ENCODE assay signal across 11 cellular contexts in genomic region chr5:147554285-147554817, GRCh38. TPM values are rescaled to one million over a fixed set of nuclear protein-coding genes. Genes with fewer than 3 reads are reported as not detected.
DNase-seq lines count a peak whose midpoint lies in the region; ATAC-seq and TF ChIP-seq lines count a peak whose summit lies in the region.
"Had no signal": no experiment of that assay in that cellular context is flagged by ENCODE, and none has a peak within 500 bp of the region (broad histone marks: within the 10 kb centered on the region; RNA-seq: fewer than 3 reads in every experiment).

No MANE protein-coding gene starts in this region.

- no peaks in the 10 kb centered on the region for H3K27me3 ChIP-seq in rectal smooth muscle tissue (ENCODE audit: control insufficient read depth, insufficient read depth, low read length)

- peak overlapping the region; percentile 88 for H3K27ac ChIP-seq in rectal smooth muscle tissue (ENCODE audit: low read depth, low read length)

- no peaks in the 10 kb centered on the region for H3K27me3 Mint-ChIP-seq in WTC11 (ENCODE audit: low read depth)
- H3K27me3 Mint-ChIP-seq: activated CD8-positive, alpha-beta memory T cell treated with anti-CD3 and anti-CD28 coated beads, Interleukin-2, amount 10 ng/mL, durations not matched to agents 7 days and 5 days had no signal

- H3K27ac Mint-ChIP-seq in WTC11: 0 out of 2 replicates have a peak overlapping the region, but pooled peaks have one; percentile 1
- H3K27ac Mint-ChIP-seq: activated CD8-positive, alpha-beta memory T cell treated with anti-CD3 and anti-CD28 coated beads, Interleukin-2, amount 10 ng/mL, durations not matched to agents 7 days and 5 days had no signal

- peak; percentile 9 for DNase-seq in G401 (ENCODE audit: low spot score)
- no peak for DNase-seq in WTC11 (ENCODE audit: low spot score)
- DNase-seq in globus pallidus (ENCODE audit: low spot score): peak; percentile 31
- DNase-seq in MV-4-11 (lab: John Stamatoyannopoulos, UW): no peak
- DNase-seq in NK-92 treated with Interleukin-12 subunit alpha and Interleukin-12 subunit beta, amount 100 ng/mL, for 24 hours (lab: John Stamatoyannopoulos, UW): no peak
- DNase-seq in HK-2 (ENCODE audit: unreplicated experiment): no peak
- DNase-seq: activated CD8-positive, alpha-beta memory T cell treated with anti-CD3 and anti-CD28 coated beads, Interleukin-2, amount 10 ng/mL, durations not matched to agents 7 days and 5 days; NCI-H446 treated with DMSO at 0.1 percent for 48 hours; stimulated activated CD4-positive, alpha-beta T cell treated with anti-CD3 and anti-CD28 coated beads, Interleukin-4, amount 100 ng/mL, for 24 hours had no signal

- no peak overlapping the region for H3K9ac ChIP-seq in rectal smooth muscle tissue (ENCODE audit: low read length)

- H3K4me3 ChIP-seq in rectal smooth muscle tissue (ENCODE audit: low read length): peak overlapping the region; percentile 35

- ATAC-seq in WTC11: no peak
- ATAC-seq in GM18519 (IDR thresholded peaks at IDR 0.05; ENCODE audit: low FRiP score, unreplicated experiment): no peak
- ATAC-seq: activated CD8-positive, alpha-beta memory T cell treated with anti-CD3 and anti-CD28 coated beads, Interleukin-2, amount 10 ng/mL, durations not matched to agents 7 days and 5 days had no signal

- peaks cover 3% of the 10 kb centered on the region; the same call in 1 of the 2 replicates for H3K36me3 Mint-ChIP-seq in WTC11
- H3K36me3 Mint-ChIP-seq: activated CD8-positive, alpha-beta memory T cell treated with anti-CD3 and anti-CD28 coated beads, Interleukin-2, amount 10 ng/mL, durations not matched to agents 7 days and 5 days had no signal

- H3K36me3 ChIP-seq in rectal smooth muscle tissue (ENCODE audit: control insufficient read depth, insufficient read depth, low read length): no peaks in the 10 kb centered on the region

- CTCF ChIA-PET in WTC11 (lab: Charles Lee): interaction anchor here (1.7 to 2.2 kb wide), 3 partner anchors 22 to 100 kb away, joined by 8 to 11 read pairs (median 9); no protein-coding TSS in a partner anchor

- no peak for TF ChIP-seq CTCF in WTC11 (IDR thresholded peaks at IDR 0.05)

- peaks cover 42% of the 10 kb centered on the region for H3K4me1 Mint-ChIP-seq in WTC11
- H3K4me1 Mint-ChIP-seq: activated CD8-positive, alpha-beta memory T cell treated with anti-CD3 and anti-CD28 coated beads, Interleukin-2, amount 10 ng/mL, durations not matched to agents 7 days and 5 days had no signal

- H3K9me3 Mint-ChIP-seq in WTC11: peaks cover 7% of the 10 kb centered on the region

- no peak overlapping the region for H3K4me3 Mint-ChIP-seq in WTC11
- H3K4me3 Mint-ChIP-seq: activated CD8-positive, alpha-beta memory T cell treated with anti-CD3 and anti-CD28 coated beads, Interleukin-2, amount 10 ng/mL, durations not matched to agents 7 days and 5 days had no signal

- peaks cover 32% of the 10 kb centered on the region for H3K4me1 ChIP-seq in rectal smooth muscle tissue (ENCODE audit: control insufficient read depth, insufficient read depth, low read length)

- POLR2A ChIA-PET in WTC11 (lab: Charles Lee): interaction anchor here (1.0 kb wide), 1 partner anchor 100 kb away, joined by 6 read pairs; no protein-coding TSS in a partner anchor

- in situ Hi-C loops in G401 (cut with HindIII; ENCODE audit: low sequenced_read_pairs): no loop called here

TF ChIP-seq in WTC11, 78 proteins besides CTCF, POLR2A, EP300 and RAD21:
- TF ChIP-seq ZNF512 (CRISPR knock-in tag; IDR thresholded peaks at IDR 0.05; ENCODE audit: borderline replicate concordance): no peak
- no peak for TF ChIP-seq FOXP4 (CRISPR knock-in tag; IDR thresholded peaks at IDR 0.05)
- no peak for TF ChIP-seq ZNF121 (CRISPR knock-in tag; IDR thresholded peaks at IDR 0.05)
- TF ChIP-seq ZNF232 (CRISPR knock-in tag; IDR thresholded peaks at IDR 0.05): no peak
- TF ChIP-seq ZNF219 (CRISPR knock-in tag; IDR thresholded peaks at IDR 0.05; ENCODE audit: borderline replicate concordance): no peak
- no peak for TF ChIP-seq FOXJ3 (CRISPR knock-in tag; IDR thresholded peaks at IDR 0.05; ENCODE audit: borderline replicate concordance)
- no peak for TF ChIP-seq CBFB (CRISPR knock-in tag; IDR thresholded peaks at IDR 0.05; ENCODE audit: low read depth)
- TF ChIP-seq GRHL2 (CRISPR knock-in tag; IDR thresholded peaks at IDR 0.05; ENCODE audit: insufficient replicate concordance, severe bottlenecking): no peak
- TF ChIP-seq GABPB1 (CRISPR knock-in tag; IDR thresholded peaks at IDR 0.05): no peak
- TF ChIP-seq NR2C2 (CRISPR knock-in tag; IDR thresholded peaks at IDR 0.05): no peak
- TF ChIP-seq RELA (CRISPR knock-in tag; IDR thresholded peaks at IDR 0.05; ENCODE audit: borderline replicate concordance): no peak
- no peak for TF ChIP-seq ETV6 (CRISPR knock-in tag; IDR thresholded peaks at IDR 0.05)
- TF ChIP-seq E2F1 (CRISPR knock-in tag; IDR thresholded peaks at IDR 0.05): no peak
- TF ChIP-seq GTF2I (CRISPR knock-in tag; conservative IDR thresholded peaks at IDR 0.05): no peak
- TF ChIP-seq E2F5 (CRISPR knock-in tag; IDR thresholded peaks at IDR 0.05): no peak
- no peak for TF ChIP-seq JUN (CRISPR knock-in tag; IDR thresholded peaks at IDR 0.05)

RNA-seq across cellular contexts. Expression of gene DPYSL3, which starts 44.5 kb away (rescaled TPM):
- total RNA-seq in G401 (2014; rRNA removed; shearing (Covaris generic)): 0.58 TPM in 1 of 2 replicates, not detected in the other
- total RNA-seq in WTC11 (2021): 329 to 358 TPM (median 338 TPM) in 3 replicates

Comparison
In these comparisons a context has a peak if more than half of its experiments do, and no peak if none do; other contexts are left out.
1. DNase-seq: peak in G401 (single experiment) and globus pallidus (single experiment); none in WTC11 (single experiment), MV-4-11 (single experiment), NK-92 treated with Interleukin-12 subunit alpha and Interleukin-12 subunit beta, amount 100 ng/mL, for 24 hours (single experiment) and HK-2 (single experiment).
2. RNA of gene DPYSL3, which starts 44.5 kb away (total RNA-seq): 329 to 358 TPM in WTC11; 0.58 TPM in G401; every median in the first group is over 100 times any median in the second.